ENCODE assay signal across 16 cellular contexts in genomic region chr7:44210107-44210506, GRCh38. TPM values are rescaled to one million over a fixed set of nuclear protein-coding genes. Genes with fewer than 3 reads are reported as not detected.
DNase-seq lines count a peak whose midpoint lies in the region; ATAC-seq and TF ChIP-seq lines count a peak whose summit lies in the region.
"Had no signal": no experiment of that assay in that cellular context is flagged by ENCODE, and none has a peak within 500 bp of the region (broad histone marks: within the 10 kb centered on the region; RNA-seq: fewer than 3 reads in every experiment).

No MANE protein-coding gene starts in this region.

- H3K4me1 Mint-ChIP-seq in activated B cell treated with CpG ODN at 0.5 μM for 24 hours: peaks cover 10% of the 10 kb centered on the region
- peaks cover 15% of the 10 kb centered on the region for H3K4me1 Mint-ChIP-seq in stimulated activated effector memory CD8-positive, alpha-beta T cell treated with anti-CD3 and anti-CD28 coated beads, Interleukin-12 subunit alpha, Interleukin-12 subunit beta, amount 100 ng/mL, for 72 hours

- no peak overlapping the region for H3K4me3 Mint-ChIP-seq in activated B cell treated with CpG ODN at 0.5 μM for 24 hours
- no peak overlapping the region for H3K4me3 Mint-ChIP-seq in stimulated activated effector memory CD8-positive, alpha-beta T cell treated with anti-CD3 and anti-CD28 coated beads, Interleukin-12 subunit alpha, Interleukin-12 subunit beta, amount 100 ng/mL, for 72 hours
- H3K4me3 Mint-ChIP-seq: CD8-positive, alpha-beta T cell had no signal

- no peak overlapping the region for H3K27ac ChIP-seq in RWPE2 (ENCODE audit: poor library complexity, severe bottlenecking)
- no peak overlapping the region for H3K27ac ChIP-seq in foreskin keratinocyte
- H3K27ac ChIP-seq: A549, C4-2B, GM23248 had no signal

- H3K27me3 ChIP-seq in RWPE2 (ENCODE audit: insufficient read depth, poor library complexity, severe bottlenecking): no peaks in the 10 kb centered on the region
- no peaks in the 10 kb centered on the region for H3K27me3 ChIP-seq in foreskin keratinocyte
- H3K27me3 ChIP-seq: BE2C had no signal

- H3K4me1 ChIP-seq in RWPE2 (ENCODE audit: insufficient read depth, poor library complexity, severe bottlenecking) (no peaks in the 10 kb centered on the region), foreskin keratinocyte (no peaks in the 10 kb centered on the region)
- H3K4me1 ChIP-seq: A549, BE2C had no signal

- POLR2A ChIA-PET in activated B cell treated with CpG ODN at 0.5 μM for 24 hours (lab: Charles Lee): interaction anchor here (0.7 kb wide), 1 partner anchor 167 kb away, joined by 3 read pairs; no protein-coding TSS in a partner anchor

- H3K27me3 Mint-ChIP-seq in activated B cell treated with CpG ODN at 0.5 μM for 24 hours: no peaks in the 10 kb centered on the region

- ATAC-seq in RWPE2 (ENCODE audit: low read depth) (no peak), activated B cell treated with CpG ODN at 0.5 μM for 24 hours (ENCODE audit: low read depth) (no peak), foreskin keratinocyte (no peak)
- no peak for ATAC-seq in stimulated activated effector memory CD8-positive, alpha-beta T cell treated with anti-CD3 and anti-CD28 coated beads, Interleukin-12 subunit alpha, Interleukin-12 subunit beta, amount 100 ng/mL, for 72 hours
- ATAC-seq: A549; CD8-positive, alpha-beta T cell; HCT116; HepG2 had no signal

- no peak overlapping the region for H3K4me3 ChIP-seq in RWPE2 (ENCODE audit: severe bottlenecking)
- H3K4me3 ChIP-seq: A549, GM23248 had no signal

- DNase-seq in RWPE2 (ENCODE audit: low spot score) (peak; percentile 25), activated B cell treated with CpG ODN at 0.5 μM for 24 hours (peak; percentile 2), islet precursor cell (peak; percentile 23), NCI-H2107 (lab: John Stamatoyannopoulos, UW) (no peak), foreskin keratinocyte (no peak), NCI-H2196 (lab: John Stamatoyannopoulos, UW; ENCODE audit: unreplicated experiment) (no peak)
- no peak for DNase-seq in stimulated activated effector memory CD8-positive, alpha-beta T cell treated with anti-CD3 and anti-CD28 coated beads, Interleukin-12 subunit alpha, Interleukin-12 subunit beta, amount 100 ng/mL, for 72 hours (ENCODE audit: low spot score in 2 of 2)
- DNase-seq in activated CD4-positive, alpha-beta T cell treated with anti-CD3 and anti-CD28 coated beads for 48 hours: no peak
- DNase-seq: BE2C; CD8-positive, alpha-beta T cell; DMS 273 treated with DMSO at 0.1 percent for 48 hours; GM23248 had no signal

- no peaks in the 10 kb centered on the region for H3K9me3 Mint-ChIP-seq in activated B cell treated with CpG ODN at 0.5 μM for 24 hours
- no peaks in the 10 kb centered on the region for H3K9me3 Mint-ChIP-seq in stimulated activated effector memory CD8-positive, alpha-beta T cell treated with anti-CD3 and anti-CD28 coated beads, Interleukin-12 subunit alpha, Interleukin-12 subunit beta, amount 100 ng/mL, for 72 hours
- H3K9me3 Mint-ChIP-seq: CD8-positive, alpha-beta T cell had no signal

- CTCF ChIA-PET in activated B cell treated with CpG ODN at 0.5 μM for 24 hours (lab: Charles Lee): no interaction called here

- intact Hi-C loops in activated B cell treated with CpG ODN at 0.5 μM for 24 hours (cut with micrococcal nuclease): no loop called here

- peaks cover 81% of the 10 kb centered on the region for H3K36me3 Mint-ChIP-seq in activated B cell treated with CpG ODN at 0.5 μM for 24 hours (ENCODE audit: low read depth)
- peaks cover 83% of the 10 kb centered on the region for H3K36me3 Mint-ChIP-seq in stimulated activated effector memory CD8-positive, alpha-beta T cell treated with anti-CD3 and anti-CD28 coated beads, Interleukin-12 subunit alpha, Interleukin-12 subunit beta, amount 100 ng/mL, for 72 hours

- peaks cover 70% of the 10 kb centered on the region for H3K36me3 ChIP-seq in RWPE2 (ENCODE audit: low read depth)

- H3K9me3 ChIP-seq in RWPE2 (ENCODE audit: severe bottlenecking): no peaks in the 10 kb centered on the region
- H3K9me3 ChIP-seq: A549, BE2C had no signal

- TF ChIP-seq CTCF in RWPE2 (IDR thresholded peaks at IDR 0.05; ENCODE audit: poor library complexity, severe bottlenecking) (no peak), activated B cell treated with CpG ODN at 0.5 μM for 24 hours (IDR thresholded peaks at IDR 0.05) (no peak), foreskin keratinocyte (conservative IDR thresholded peaks at IDR 0.05) (no peak)

- H3K27ac Mint-ChIP-seq in activated B cell treated with CpG ODN at 0.5 μM for 24 hours: no peak overlapping the region
- H3K27ac Mint-ChIP-seq in stimulated activated effector memory CD8-positive, alpha-beta T cell treated with anti-CD3 and anti-CD28 coated beads, Interleukin-12 subunit alpha, Interleukin-12 subunit beta, amount 100 ng/mL, for 72 hours: peak overlapping the region; percentile 61

RNA-seq across cellular contexts. Expression of gene YKT6, which starts 9.3 kb away (rescaled TPM):
- 78.2 and 78.7 TPM in 2 replicates for total RNA-seq in activated B cell treated with CpG ODN at 0.5 μM for 24 hours
- total RNA-seq in foreskin keratinocyte: 103 and 108 TPM in 2 replicates
- 98.0 and 104 TPM in 2 replicates for polyA plus RNA-seq in foreskin keratinocyte

RNA-seq across cellular contexts. Expression of gene GCK, which starts 20.9 kb away (rescaled TPM):
- total RNA-seq in activated B cell treated with CpG ODN at 0.5 μM for 24 hours (0.13 and 0.44 TPM in 2 replicates), foreskin keratinocyte (0.53 and 0.58 TPM in 2 replicates)
- 0.49 and 0.76 TPM in 2 replicates for polyA plus RNA-seq in foreskin keratinocyte
- total RNA-seq: HepG2 had no signal
- polyA plus RNA-seq: HepG2 had no signal

Comparison
In these comparisons a context has a peak if more than half of its experiments do, and no peak if none do; other contexts are left out.
1. DNase-seq: peak in RWPE2 (single experiment), activated B cell treated with CpG ODN at 0.5 μM for 24 hours (single experiment) and islet precursor cell (single experiment); none in stimulated activated effector memory CD8-positive, alpha-beta T cell treated with anti-CD3 and anti-CD28 coated beads, Interleukin-12 subunit alpha, Interleukin-12 subunit beta, amount 100 ng/mL, for 72 hours (0 of 2), NCI-H2107 (single experiment), foreskin keratinocyte (0 of 2), NCI-H2196 (single experiment) and activated CD4-positive, alpha-beta T cell treated with anti-CD3 and anti-CD28 coated beads for 48 hours (single experiment).